ENCODE assay signal across 8 cellular contexts in the genomic region with DNA sequence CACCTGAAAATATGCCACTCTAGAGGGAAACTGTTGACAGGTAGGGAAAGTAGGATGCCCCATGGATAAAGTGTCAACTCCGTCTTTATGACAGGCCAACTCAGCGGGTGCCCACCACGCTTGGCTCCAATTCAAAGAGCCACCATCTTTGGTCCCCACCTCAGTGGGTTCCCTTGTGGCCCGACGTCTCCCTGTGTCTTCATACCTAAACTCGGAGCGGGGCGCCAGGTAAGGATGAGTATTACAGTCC.
DNase-seq lines count a peak whose midpoint lies in the region; ATAC-seq and TF ChIP-seq lines count a peak whose summit lies in the region.

No MANE protein-coding gene starts in this region.

- no peaks in the 10 kb centered on the region for H3K27me3 ChIP-seq in mucosa of rectum (ENCODE audit: control insufficient read depth in 2 of 2, insufficient read depth in 2 of 2, low read length in 2 of 2)

- peaks cover 13 to 18% of the 10 kb centered on the region in 2 donors for H3K36me3 ChIP-seq in mucosa of rectum (ENCODE audit: control insufficient read depth in 2 of 2, insufficient read depth in 2 of 2, low read length in 2 of 2)

- no peak for DNase-seq in stimulated activated naive CD8-positive, alpha-beta T cell treated with anti-CD3 and anti-CD28 coated beads, Interleukin-15, Interleukin-2, amounts not matched to agents 100 U/mL and 50 U/mL, for 24 hours
- DNase-seq in cardiac fibroblast (ENCODE audit: low read depth in 2 of 2) = no peak
- no peak for DNase-seq in COLO829 (ENCODE audit: low spot score)
- no peak for DNase-seq in NCI-H82 (lab: John Stamatoyannopoulos, UW)
- DNase-seq in NCI-H446 (lab: John Stamatoyannopoulos, UW) = no peak

- H3K27me3 Mint-ChIP-seq in stimulated activated naive CD8-positive, alpha-beta T cell treated with anti-CD3 and anti-CD28 coated beads, Interleukin-15, Interleukin-2, amounts not matched to agents 100 ng/mL and 50 ng/mL, for 24 hours = no peaks in the 10 kb centered on the region

- peaks cover 59% of the 10 kb centered on the region for H3K4me1 Mint-ChIP-seq in stimulated activated naive CD8-positive, alpha-beta T cell treated with anti-CD3 and anti-CD28 coated beads, Interleukin-15, Interleukin-2, amounts not matched to agents 100 ng/mL and 50 ng/mL, for 24 hours (ENCODE audit: low read depth)

- no peaks in the 10 kb centered on the region for H3K9me3 Mint-ChIP-seq in stimulated activated naive CD8-positive, alpha-beta T cell treated with anti-CD3 and anti-CD28 coated beads, Interleukin-15, Interleukin-2, amounts not matched to agents 100 ng/mL and 50 ng/mL, for 24 hours

- H3K4me3 Mint-ChIP-seq in stimulated activated naive CD8-positive, alpha-beta T cell treated with anti-CD3 and anti-CD28 coated beads, Interleukin-15, Interleukin-2, amounts not matched to agents 100 ng/mL and 50 ng/mL, for 24 hours = peak overlapping the region; percentile 94

- peaks cover 7 to 24% of the 10 kb centered on the region in 2 donors for H3K4me1 ChIP-seq in mucosa of rectum (ENCODE audit: control insufficient read depth in 2 of 2, insufficient read depth in 2 of 2, low read length in 2 of 2)

- peak overlapping the region; percentile 72 to 82 for H3K9ac ChIP-seq in mucosa of rectum (ENCODE audit: low read depth in 1 of 2, low read length in 2 of 2)

- H3K36me3 Mint-ChIP-seq in stimulated activated naive CD8-positive, alpha-beta T cell treated with anti-CD3 and anti-CD28 coated beads, Interleukin-15, Interleukin-2, amounts not matched to agents 100 ng/mL and 50 ng/mL, for 24 hours (ENCODE audit: low read depth) = peaks cover 63% of the 10 kb centered on the region

- H3K27ac ChIP-seq in mucosa of rectum (ENCODE audit: low read depth in 2 of 2, low read length in 2 of 2) = peak overlapping the region; percentile 84 to 91

- no peak for TF ChIP-seq CTCF in cardiac fibroblast (IDR thresholded peaks at IDR 0.05; ENCODE audit: low read depth, low read length)

- H3K9me3 ChIP-seq in mucosa of rectum (ENCODE audit: control insufficient read depth in 2 of 2, low read length in 2 of 2) = no peaks in the 10 kb centered on the region

- peak overlapping the region; percentile 75 to 76 for H3K4me3 ChIP-seq in cardiac fibroblast (replicated peaks in 1 of 2; ENCODE audit: low read depth in 2 of 2, low read length in 2 of 2)
- peak overlapping the region; percentile 76 to 89 for H3K4me3 ChIP-seq in mucosa of rectum (ENCODE audit: low read length in 2 of 2)

- ATAC-seq in stimulated activated naive CD8-positive, alpha-beta T cell treated with anti-CD3 and anti-CD28 coated beads, Interleukin-15, Interleukin-2, amounts not matched to agents 100 U/mL and 50 U/mL, for 24 hours = no peak
- ATAC-seq in GM21528 (IDR thresholded peaks at IDR 0.05; ENCODE audit: low FRiP score, unreplicated experiment) = no peak

- H3K27ac Mint-ChIP-seq in stimulated activated naive CD8-positive, alpha-beta T cell treated with anti-CD3 and anti-CD28 coated beads, Interleukin-15, Interleukin-2, amounts not matched to agents 100 ng/mL and 50 ng/mL, for 24 hours = peak overlapping the region; percentile 99
